7 cellular contexts compared by ENCODE assay signal in the genomic region with DNA sequence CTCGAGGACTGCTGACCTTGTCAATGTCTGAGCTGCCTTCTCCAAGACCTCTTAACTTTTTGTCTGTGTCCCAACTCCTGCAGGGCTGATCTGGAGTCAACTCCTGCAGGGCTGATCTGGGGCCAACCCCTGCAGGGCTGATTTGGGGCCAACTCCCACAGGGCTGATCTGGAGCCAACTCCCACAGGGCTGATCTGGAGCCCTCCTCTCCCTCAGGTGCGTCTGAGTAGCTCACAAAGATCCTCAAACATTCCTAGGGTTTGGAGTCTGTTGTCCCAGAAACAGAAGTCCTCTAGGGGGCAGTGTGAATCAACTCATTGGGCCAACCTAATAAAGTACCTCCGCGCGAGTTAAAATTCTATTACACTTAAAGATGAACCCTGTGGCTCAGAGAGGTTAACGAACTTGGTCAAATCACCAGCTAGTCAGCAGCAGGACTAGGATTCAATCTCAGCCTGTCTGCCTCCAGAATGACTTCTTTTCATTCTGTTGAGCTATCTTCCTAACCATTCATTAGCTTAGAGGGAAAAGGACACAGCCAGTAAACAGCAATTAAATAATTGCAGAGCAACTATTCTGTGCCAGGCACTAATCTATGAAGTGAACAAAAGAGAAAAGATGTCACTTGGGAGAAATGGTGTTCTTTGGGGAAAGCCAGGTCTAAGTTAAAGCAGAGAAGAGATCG. TPM values are rescaled to one million over a fixed set of nuclear protein-coding genes. Genes with fewer than 3 reads are reported as not detected.
A peak's percentile ranks its signal among the peaks of the same experiment; 100 is the strongest.
DNase-seq lines count a peak whose midpoint lies in the region; ATAC-seq, FAIRE-seq and TF ChIP-seq lines count a peak whose summit lies in the region.

No MANE protein-coding gene starts in this region.

- H3K27ac ChIP-seq in iPS DF 6.9 (ENCODE audit: low read length), result no peak overlapping the region

- no CpG with 5 or more reads among the region's 7 CpGs for WGBS in iPS DF 6.9 (ENCODE audit: insufficient coverage, insufficient read length)

- no peaks in the 10 kb centered on the region for H3K27me3 ChIP-seq in iPS DF 6.9 (ENCODE audit: control insufficient read depth, insufficient read depth, low read length)

- H3K9me3 ChIP-seq in iPS DF 6.9 (ENCODE audit: control insufficient read depth, insufficient read depth, low read length), result no peaks in the 10 kb centered on the region

- in situ Hi-C loops in astrocyte of the cerebellum (cut with HindIII; ENCODE audit: low sequenced_read_pairs), result no loop called here

- peak; percentile 77 for TF ChIP-seq CTCF in astrocyte of the cerebellum (IDR thresholded peaks at IDR 0.05; ENCODE audit: low read depth, low read length, missing control alignments)

- no peak overlapping the region for H3K4me3 ChIP-seq in astrocyte of the cerebellum (ENCODE audit: low read depth, low read length)
- H3K4me3 ChIP-seq in iPS DF 6.9 (ENCODE audit: low read length), result no peak overlapping the region

- no peak for DNase-seq in GM12891 (ENCODE audit: insufficient read length, low spot score)
- DNase-seq in NCI-H1930 (lab: John Stamatoyannopoulos, UW), result peak; percentile 27 to 71
- peak; percentile 28 for DNase-seq in T-helper 9 cell
- DNase-seq in astrocyte of the cerebellum (ENCODE audit: low read depth), result peak; percentile 52
- peak; percentile 75 for DNase-seq in iPS DF 6.9 (ENCODE audit: low read depth, low spot score)
- peak; percentile 32 for DNase-seq in stimulated activated CD4-positive, alpha-beta T cell treated with anti-CD3 and anti-CD28 coated beads, Interleukin-12 subunit alpha, Interleukin-12 subunit beta, amount 100 ng/mL, for 4 hours

- TF ChIP-seq POLR2A in GM12891 (IDR thresholded peaks at IDR 0.05; ENCODE audit: low read depth, low read length), result no peak

- H3K36me3 ChIP-seq in iPS DF 6.9 (ENCODE audit: control insufficient read depth, insufficient read depth, low read length), result no peaks in the 10 kb centered on the region

- H3K4me1 ChIP-seq in iPS DF 6.9 (ENCODE audit: control insufficient read depth, insufficient read depth, low read length), result no peaks in the 10 kb centered on the region

- FAIRE-seq in GM12891 (lab: Jason Lieb, UNC), result peak; percentile 95

- ATAC-seq in GM18867 (IDR thresholded peaks at IDR 0.05; ENCODE audit: unreplicated experiment), result no peak

TF ChIP-seq in GM12891, 5 proteins besides CTCF, POLR2A, EP300 and RAD21:
- TF ChIP-seq TAF1 (IDR thresholded peaks at IDR 0.05; ENCODE audit: low read depth, low read length) (no peak), SPI1 (IDR thresholded peaks at IDR 0.05; ENCODE audit: low read depth, low read length) (no peak), POU2F2 (IDR thresholded peaks at IDR 0.05; ENCODE audit: low read depth, low read length) (no peak), POLR2AphosphoS5 (IDR thresholded peaks at IDR 0.05; ENCODE audit: low read depth, low read length) (no peak), PAX5 (IDR thresholded peaks at IDR 0.05; ENCODE audit: insufficient read depth, low read length, severe bottlenecking) (no peak)

RNA-seq across cellular contexts. Expression of a gene that starts 17.2 kb away (rescaled TPM):
- 8.1 TPM for polyA plus RNA-seq in GM12891 (2012; ENCODE audit: low read depth, missing spikeins)

RNA-seq across cellular contexts. Expression of a gene that starts 47.0 kb away (rescaled TPM):
- 40.7 TPM for polyA plus RNA-seq in GM12891 (2012; ENCODE audit: low read depth, missing spikeins)
